In the genomic region with DNA sequence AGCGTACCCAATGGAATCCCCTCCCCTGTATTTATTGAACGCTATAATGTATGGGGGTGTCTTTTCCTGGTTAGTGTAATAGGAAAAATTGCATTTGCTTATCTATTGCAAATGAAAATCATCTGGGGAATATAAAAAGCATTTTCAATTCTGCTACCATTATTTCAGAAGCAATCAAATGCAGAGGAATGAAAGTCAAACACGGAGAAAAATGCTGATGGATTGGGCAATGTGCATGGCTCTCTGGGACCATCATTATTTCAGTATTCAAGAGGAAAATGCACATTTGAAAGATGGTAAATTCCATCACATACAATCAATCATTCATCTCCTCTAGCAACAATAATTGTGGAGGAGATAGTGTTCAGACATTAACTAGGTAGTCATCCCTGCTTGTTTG, we compare ENCODE assay signal across 14 cellular contexts.
"Had no signal": no experiment of that assay in that cellular context is flagged by ENCODE, and none has a peak within 500 bp of the region (broad histone marks: within the 10 kb centered on the region; RNA-seq: fewer than 3 reads in every experiment).

No MANE protein-coding gene starts in this region.

- ATAC-seq: activated CD8-positive, alpha-beta T cell treated with anti-CD3 and anti-CD28 coated beads, Interleukin-2, amount 10 ng/mL, durations not matched to agents 7 days and 5 days; activated naive CD4-positive, alpha-beta T cell treated with anti-CD3 and anti-CD28 coated beads, Interleukin-2, amount 50 U/mL, for 72 hours; left colon had no signal

- H3K27me3 ChIP-seq: brain microvascular endothelial cell, esophagus muscularis mucosa, neutrophil, stomach had no signal

- H3K27ac ChIP-seq: brain microvascular endothelial cell, esophagus muscularis mucosa, neutrophil had no signal

- DNase-seq: activated CD4-positive, alpha-beta T cell treated with anti-CD3 and anti-CD28 coated beads for 1 hour; activated CD8-positive, alpha-beta T cell treated with anti-CD3 and anti-CD28 coated beads, Interleukin-2, amount 10 ng/mL, durations not matched to agents 7 days and 5 days; activated effector memory CD4-positive, alpha-beta T cell treated with anti-CD3 and anti-CD28 coated beads, Interleukin-2, amount 50 U/mL, for 16 hours; amygdala; left colon; stimulated activated CD4-positive, alpha-beta T cell treated with anti-CD3 and anti-CD28 coated beads, Interleukin-4, amount 100 ng/mL, for 4 hours; stomach had no signal

- H3K36me3 Mint-ChIP-seq: activated naive CD4-positive, alpha-beta T cell treated with anti-CD3 and anti-CD28 coated beads, Interleukin-2, amount 50 U/mL, for 72 hours had no signal

- H3K36me3 ChIP-seq: brain microvascular endothelial cell, esophagus muscularis mucosa, neutrophil, stomach had no signal

- H3K9me3 Mint-ChIP-seq: dendritic cell treated with granulocyte-macrophage colony-stimulating factor and Interleukin-4, amounts not matched to agents 40 ng/mL and 50 ng/mL, for 4 days had no signal

- H3K4me3 ChIP-seq: skin epidermis, stomach had no signal

- H3K27me3 Mint-ChIP-seq: dendritic cell treated with granulocyte-macrophage colony-stimulating factor and Interleukin-4, amounts not matched to agents 40 ng/mL and 50 ng/mL, for 4 days had no signal

- H3K9me3 ChIP-seq: esophagus muscularis mucosa, neutrophil, stomach had no signal

- FAIRE-seq: urothelium cell line had no signal

- H3K4me3 Mint-ChIP-seq: dendritic cell treated with granulocyte-macrophage colony-stimulating factor and Interleukin-4, amounts not matched to agents 40 ng/mL and 50 ng/mL, for 4 days had no signal

- H3K4me1 ChIP-seq: esophagus muscularis mucosa had no signal

- H3K27ac Mint-ChIP-seq: activated naive CD4-positive, alpha-beta T cell treated with anti-CD3 and anti-CD28 coated beads, Interleukin-2, amount 50 U/mL, for 72 hours; dendritic cell treated with granulocyte-macrophage colony-stimulating factor and Interleukin-4, amounts not matched to agents 40 ng/mL and 50 ng/mL, for 4 days had no signal
